In the genomic region with DNA sequence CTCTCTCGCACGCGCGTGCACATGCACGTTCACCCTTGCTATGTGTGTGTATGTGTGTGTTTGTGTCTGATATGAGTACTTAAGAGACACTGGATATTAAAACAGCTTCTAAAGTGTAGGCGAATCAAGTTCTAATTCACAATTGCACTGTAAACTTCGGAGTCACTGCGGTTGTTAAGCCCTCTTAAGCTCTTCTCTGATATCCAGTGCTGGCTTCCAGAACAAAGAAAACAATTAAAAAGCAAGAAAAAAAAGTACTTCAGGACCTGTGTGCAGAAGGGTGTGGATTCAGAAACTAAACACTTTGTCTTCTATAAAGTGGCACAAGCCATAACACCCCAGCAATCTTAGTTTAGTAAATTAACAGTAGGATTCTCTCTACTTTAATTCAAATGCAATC, we compare ENCODE assay signal across 14 cellular contexts.
DNase-seq lines count a peak whose midpoint lies in the region; ATAC-seq and TF ChIP-seq lines count a peak whose summit lies in the region.
"Had no signal": no experiment of that assay in that cellular context is flagged by ENCODE, and none has a peak within 500 bp of the region (broad histone marks: within the 10 kb centered on the region; RNA-seq: fewer than 3 reads in every experiment).

No MANE protein-coding gene starts in this region.

- H2AFZ ChIP-seq in neural progenitor cell (replicated peaks) = no peak overlapping the region

- DNase-seq in A673 (ENCODE audit: low spot score) (peak; percentile 43), NCI-H146 (lab: John Stamatoyannopoulos, UW) (peak; percentile 48), endodermal cell (no peak), neural progenitor cell (ENCODE audit: low spot score) (no peak), HUDEP-2 (lab: John Stamatoyannopoulos, UW; ENCODE audit: unreplicated experiment in 76 of 76) (no peak)
- no peak for DNase-seq in stimulated activated naive CD4-positive, alpha-beta T cell treated with Interleukin-2 at 50 U/mL for 16 hours (lab: John Stamatoyannopoulos, UW)
- DNase-seq: H7, NCI-H1105 treated with DMSO at 0.1 percent for 48 hours, NCI-H187 treated with DMSO at 0.1 percent for 48 hours had no signal

- CTCF ChIA-PET in A673 (lab: Charles Lee) = no interaction called here

- peak overlapping the region; percentile 88 for H3K27ac Mint-ChIP-seq in endodermal cell
- H3K27ac Mint-ChIP-seq in neural progenitor cell = peak overlapping the region; percentile 85

- no peaks in the 10 kb centered on the region for H4K20me1 ChIP-seq in neural progenitor cell (ENCODE audit: low read depth)

- no peaks in the 10 kb centered on the region for H3F3A ChIP-seq in neural progenitor cell (ENCODE audit: low read depth)

- intact Hi-C loops in A673 (cut with micrococcal nuclease; ENCODE audit: unreplicated experiment) = no loop called here

- H3K27ac ChIP-seq in A673 (ENCODE audit: low read depth, low read length, poor library complexity, severe bottlenecking) (peak overlapping the region; percentile 57), endodermal cell (ENCODE audit: low read depth, low read length) (no peak overlapping the region), neural progenitor cell (no peak overlapping the region)
- H3K27ac ChIP-seq: C4-2B, HL-60, SK-N-MC had no signal

- ATAC-seq in HG02973 (IDR thresholded peaks at IDR 0.05; ENCODE audit: unreplicated experiment) = no peak
- ATAC-seq: Panc1 had no signal

- POLR2A ChIA-PET in A673 (lab: Charles Lee; ENCODE audit: low non-redundant PET) = no interaction called here

- H3K9ac ChIP-seq in endodermal cell (ENCODE audit: extremely low read depth, low read length, poor library complexity, severe bottlenecking) (no peak overlapping the region), neural progenitor cell (no peak overlapping the region)

- no peaks in the 10 kb centered on the region for H3K79me2 ChIP-seq in neural progenitor cell (ENCODE audit: low read depth)

- no TSS peak for BruUV-seq in A673 (replicated peaks; lab: Mats Ljungman, UMichigan)

- H3K9me3 Mint-ChIP-seq in endodermal cell (no peaks in the 10 kb centered on the region), neural progenitor cell (no peaks in the 10 kb centered on the region)

- H3K36me3 Mint-ChIP-seq in endodermal cell (ENCODE audit: low read depth) (no peaks in the 10 kb centered on the region), neural progenitor cell (no peaks in the 10 kb centered on the region)

- H3K4me3 Mint-ChIP-seq in endodermal cell (no peak overlapping the region), neural progenitor cell (no peak overlapping the region)

- H3K36me3 ChIP-seq in A673 (ENCODE audit: insufficient read depth, low read length, poor library complexity, severe bottlenecking) = no peaks in the 10 kb centered on the region
- no peaks in the 10 kb centered on the region for H3K36me3 ChIP-seq in endodermal cell (ENCODE audit: control insufficient read depth, insufficient read depth, low read length)
- no peaks in the 10 kb centered on the region for H3K36me3 ChIP-seq in neural progenitor cell

- H3K4me1 ChIP-seq in A673 (ENCODE audit: insufficient read depth, low read length, poor library complexity, severe bottlenecking) (peaks cover 64% of the 10 kb centered on the region), endodermal cell (ENCODE audit: control insufficient read depth, insufficient read depth, low read length) (no peaks in the 10 kb centered on the region), neural progenitor cell (no peaks in the 10 kb centered on the region)

- H3K9me3 ChIP-seq in A673 (ENCODE audit: low read depth, low read length, poor library complexity, severe bottlenecking) = no peaks in the 10 kb centered on the region
- no peaks in the 10 kb centered on the region for H3K9me3 ChIP-seq in endodermal cell (ENCODE audit: control insufficient read depth, low read length)
- no peaks in the 10 kb centered on the region for H3K9me3 ChIP-seq in neural progenitor cell (ENCODE audit: low read depth)

- peaks cover 22% of the 10 kb centered on the region for H3K4me1 Mint-ChIP-seq in endodermal cell
- H3K4me1 Mint-ChIP-seq in neural progenitor cell = peaks cover 12% of the 10 kb centered on the region

- H3K4me3 ChIP-seq in A673 (ENCODE audit: low read depth, low read length, poor library complexity, severe bottlenecking) (no peak overlapping the region), endodermal cell (ENCODE audit: low read length) (no peak overlapping the region), neural progenitor cell (no peak overlapping the region)
- H3K4me3 ChIP-seq: SK-N-MC had no signal

- H3K27me3 Mint-ChIP-seq in endodermal cell (ENCODE audit: insufficient read depth) (no peaks in the 10 kb centered on the region), neural progenitor cell (ENCODE audit: insufficient read depth, low read depth) (no peaks in the 10 kb centered on the region)

- 89 to 93% methylated on average over 3 to 7 of the region's 8 CpGs for WGBS in endodermal cell (ENCODE audit: insufficient coverage in 1 of 2, insufficient read length in 1 of 2), 2 experiments

- no peaks in the 10 kb centered on the region for H3K27me3 ChIP-seq in A673 (replicated peaks; ENCODE audit: insufficient read depth, low read depth, low read length, poor library complexity)
- H3K27me3 ChIP-seq in endodermal cell (ENCODE audit: control insufficient read depth, insufficient read depth, low read length, poor library complexity, severe bottlenecking) = no peaks in the 10 kb centered on the region
- no peaks in the 10 kb centered on the region for H3K27me3 ChIP-seq in neural progenitor cell

- no peak for TF ChIP-seq CTCF in A673 (conservative IDR thresholded peaks at IDR 0.05; ENCODE audit: low read depth, low read length)
- no peak for TF ChIP-seq CTCF in endodermal cell (conservative IDR thresholded peaks at IDR 0.05)
- no peak for TF ChIP-seq CTCF in neural progenitor cell (IDR thresholded peaks at IDR 0.05)

- H3K4me2 ChIP-seq in neural progenitor cell = no peak overlapping the region

Comparison
In these comparisons a context has a peak if more than half of its experiments do, and no peak if none do; other contexts are left out.
1. DNase-seq: peak in A673 (single experiment) and NCI-H146 (single experiment); none in endodermal cell (single experiment), neural progenitor cell (single experiment), stimulated activated naive CD4-positive, alpha-beta T cell treated with Interleukin-2 at 50 U/mL for 16 hours (single experiment) and HUDEP-2 (0 of 76).